Comparison of ENCODE assay signal across 15 cellular contexts in genomic region chr5:75389430-75389829, GRCh38.
"Had no signal": no experiment of that assay in that cellular context is flagged by ENCODE, and none has a peak within 500 bp of the region (broad histone marks: within the 10 kb centered on the region; RNA-seq: fewer than 3 reads in every experiment).

No MANE protein-coding gene starts in this region.

- H3K27me3 Mint-ChIP-seq: central memory CD8-positive, alpha-beta T cell; naive thymus-derived CD4-positive, alpha-beta T cell had no signal

- H3K27ac Mint-ChIP-seq: naive thymus-derived CD4-positive, alpha-beta T cell had no signal

- H3K9me3 Mint-ChIP-seq: central memory CD8-positive, alpha-beta T cell; naive thymus-derived CD4-positive, alpha-beta T cell had no signal

- H3K4me3 Mint-ChIP-seq: central memory CD8-positive, alpha-beta T cell; naive thymus-derived CD4-positive, alpha-beta T cell had no signal

- DNase-seq: activated CD4-positive, alpha-beta T cell treated with anti-CD3 and anti-CD28 coated beads for 4 hours; activated effector memory CD4-positive, alpha-beta T cell treated with anti-CD3 and anti-CD28 coated beads, Interleukin-2, amount 50 U/mL, for 16 hours; body of pancreas; effector memory CD4-positive, alpha-beta T cell; islet precursor cell; mammary epithelial cell; naive thymus-derived CD4-positive, alpha-beta T cell; nucleus accumbens; small intestine; stomach; SW 1271; T-helper 9 cell had no signal

- ATAC-seq: body of pancreas; gastroesophageal sphincter; left lobe of liver; naive thymus-derived CD4-positive, alpha-beta T cell had no signal

- FAIRE-seq: small intestine had no signal
